In the genomic region with DNA sequence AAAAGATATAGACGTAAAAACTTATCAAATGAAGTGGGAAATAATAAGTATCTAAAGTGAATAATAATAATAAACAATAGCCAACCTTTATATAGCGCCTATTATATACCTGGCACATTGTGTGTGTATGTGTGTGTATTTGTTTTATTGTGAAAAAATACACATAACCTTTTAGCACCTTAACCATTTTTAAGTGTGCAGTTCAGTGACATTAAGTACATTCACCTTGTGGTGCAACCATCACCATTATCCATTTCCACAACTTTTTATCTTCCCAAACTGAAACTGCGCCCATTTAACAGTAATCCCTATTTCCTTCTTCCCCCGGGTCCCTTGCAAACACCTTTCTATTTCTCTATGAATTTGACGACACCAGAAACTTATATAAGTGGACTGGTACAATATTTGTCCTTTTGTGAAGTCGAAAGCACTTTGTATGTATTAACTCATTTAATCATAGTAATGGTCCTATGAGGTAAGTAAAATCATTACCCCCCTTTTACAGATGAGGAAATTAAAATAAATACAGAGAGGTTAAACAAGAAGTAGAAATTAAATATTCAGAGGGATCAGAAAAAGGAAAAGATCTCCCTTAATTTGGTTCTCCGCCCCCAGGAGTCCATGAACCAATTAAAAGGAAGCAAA, we compare ENCODE assay signal across 1 cellular context.
TF ChIP-seq lines count a peak whose summit lies in the region.

No MANE protein-coding gene starts in this region.

TF ChIP-seq in H1, 55 proteins besides CTCF, POLR2A, EP300 and RAD21:
- no peak for TF ChIP-seq SAP30 (IDR thresholded peaks at IDR 0.05; ENCODE audit: insufficient read depth, insufficient replicate concordance, low read length)
- no peak for TF ChIP-seq HDAC2 (IDR thresholded peaks at IDR 0.05; ENCODE audit: borderline replicate concordance in 1 of 2, low read depth in 2 of 2, low read length in 2 of 2)
- TF ChIP-seq ATF2 (IDR thresholded peaks at IDR 0.05; ENCODE audit: low read length), result no peak
- TF ChIP-seq TAF1 (IDR thresholded peaks at IDR 0.05; ENCODE audit: low read depth, low read length), result no peak
- TF ChIP-seq MAFK (IDR thresholded peaks at IDR 0.05; ENCODE audit: low read depth, low read length), result no peak
- TF ChIP-seq SUZ12 (IDR thresholded peaks at IDR 0.05; ENCODE audit: low read length), result no peak
- TF ChIP-seq SRF (IDR thresholded peaks at IDR 0.05; ENCODE audit: low read depth, low read length), result no peak
- TF ChIP-seq CTBP2 (IDR thresholded peaks at IDR 0.05; ENCODE audit: borderline replicate concordance, insufficient read depth, insufficient read length, low read length), result no peak
TF ChIP-seq in H1: peak in this region for 0.
